12 cellular contexts compared by ENCODE assay signal in genomic region chr10:77971804-77972144, GRCh38. TPM values are rescaled to one million over a fixed set of nuclear protein-coding genes. Genes with fewer than 3 reads are reported as not detected.
DNase-seq lines count a peak whose midpoint lies in the region; ATAC-seq and TF ChIP-seq lines count a peak whose summit lies in the region.
"Had no signal": no experiment of that assay in that cellular context is flagged by ENCODE, and none has a peak within 500 bp of the region (broad histone marks: within the 10 kb centered on the region; RNA-seq: fewer than 3 reads in every experiment).

No MANE protein-coding gene starts in this region.

- no peaks in the 10 kb centered on the region for H3K9me3 Mint-ChIP-seq in central memory CD8-positive, alpha-beta T cell
- H3K9me3 Mint-ChIP-seq in type B pancreatic cell (no peaks in the 10 kb centered on the region), CD14-positive monocyte (peaks cover 0 to 2% (median 0%) of the 10 kb centered on the region in 7 donors)
- H3K9me3 Mint-ChIP-seq: activated B cell treated with CpG ODN at 0.5 μM for 24 hours had no signal

- DNase-seq in SK-N-SH (no peak), type B pancreatic cell (ENCODE audit: extremely low spot score, unreplicated experiment) (no peak), GM19238 (ENCODE audit: insufficient read length, low spot score) (no peak), CD14-positive monocyte (ENCODE audit: low spot score) (no peak)
- DNase-seq in central memory CD8-positive, alpha-beta T cell (ENCODE audit: low spot score in 2 of 2) = no peak
- DNase-seq in activated CD4-positive, alpha-beta T cell treated with anti-CD3 and anti-CD28 coated beads for 48 hours = no peak
- DNase-seq: 8988T, activated B cell treated with CpG ODN at 0.5 μM for 24 hours, GOT3, NCI-H2227 treated with DMSO at 0.1 percent for 48 hours had no signal

- H3K4me3 ChIP-seq in SK-N-SH (ENCODE audit: low read depth in 2 of 2, low read length in 1 of 2) (no peak overlapping the region), muscle layer of duodenum (ENCODE audit: low read depth in 1 of 2, low read length in 2 of 2) (peak overlapping the region in 1 of 2 donors; percentile 16)

- H2AFZ ChIP-seq in SK-N-SH (ENCODE audit: low read depth) = no peak overlapping the region

- H3K4me3 Mint-ChIP-seq in central memory CD8-positive, alpha-beta T cell = no peak overlapping the region
- H3K4me3 Mint-ChIP-seq in type B pancreatic cell = no peak overlapping the region
- H3K4me3 Mint-ChIP-seq in CD14-positive monocyte = no peak overlapping the region
- H3K4me3 Mint-ChIP-seq: activated B cell treated with CpG ODN at 0.5 μM for 24 hours had no signal

- 97% methylated on average over 3 of the region's 3 CpGs for WGBS in SK-N-SH (ENCODE audit: low lambda C conversion rate)

- no peaks in the 10 kb centered on the region for H3K4me1 Mint-ChIP-seq in central memory CD8-positive, alpha-beta T cell
- H3K4me1 Mint-ChIP-seq in type B pancreatic cell (ENCODE audit: unreplicated experiment) (peaks cover 35% of the 10 kb centered on the region), CD14-positive monocyte (peaks cover 4% of the 10 kb centered on the region)

- no peaks in the 10 kb centered on the region for H4K20me1 ChIP-seq in SK-N-SH (ENCODE audit: insufficient read depth)

- TF ChIP-seq RAD21 in SK-N-SH (IDR thresholded peaks at IDR 0.05; ENCODE audit: low read length) = no peak

- H3K9me3 ChIP-seq in SK-N-SH = no peaks in the 10 kb centered on the region
- no peaks in the 10 kb centered on the region for H3K9me3 ChIP-seq in muscle layer of duodenum (ENCODE audit: control insufficient read depth in 1 of 2, low read length in 2 of 2)

- intact Hi-C loops in CD14-positive monocyte (cut with micrococcal nuclease) = no loop called here

- peaks cover 19% of the 10 kb centered on the region for H3F3A ChIP-seq in SK-N-SH (replicated peaks; ENCODE audit: insufficient read depth)

- H3K4me1 ChIP-seq in SK-N-SH (ENCODE audit: control insufficient read depth in 1 of 2, insufficient read depth in 2 of 2, low read depth in 1 of 2, low read length in 1 of 2) = peaks cover 10 to 16% of the 10 kb centered on the region in 2 experiments; a peak in 3 of 4 replicates
- H3K4me1 ChIP-seq in muscle layer of duodenum (ENCODE audit: control insufficient read depth in 1 of 2, insufficient read depth in 2 of 2, low read length in 2 of 2) = peaks cover 3 to 21% of the 10 kb centered on the region in 2 donors

- peaks cover 2% of the 10 kb centered on the region for H3K27me3 Mint-ChIP-seq in central memory CD8-positive, alpha-beta T cell
- H3K27me3 Mint-ChIP-seq in type B pancreatic cell (no peaks in the 10 kb centered on the region), CD14-positive monocyte (ENCODE audit: low read depth in 3 of 3) (peaks cover 0 to 3% (median 0%) of the 10 kb centered on the region in 3 donors)
- H3K27me3 Mint-ChIP-seq: activated B cell treated with CpG ODN at 0.5 μM for 24 hours had no signal

- CTCF ChIA-PET in SK-N-SH (lab: Yijun Ruan, JAX) = interaction anchor here (1.2 kb wide), 1 partner anchor 125 kb away, joined by 3 read pairs; no protein-coding TSS in a partner anchor

- POLR2A ChIA-PET in SK-N-SH (lab: Yijun Ruan, JAX) = no interaction called here

- H3K27ac ChIP-seq in SK-N-SH (ENCODE audit: low read depth in 2 of 2, low read length in 1 of 2) = peak overlapping the region; percentile 82 to 87
- H3K27ac ChIP-seq in muscle layer of duodenum (ENCODE audit: low read length) = peak overlapping the region; percentile 76

- no peaks in the 10 kb centered on the region for H3K27me3 ChIP-seq in SK-N-SH (ENCODE audit: insufficient read depth)
- H3K27me3 ChIP-seq in muscle layer of duodenum (ENCODE audit: low read depth, low read length) = no peaks in the 10 kb centered on the region

- H3K4me2 ChIP-seq in SK-N-SH = peak overlapping the region; percentile 49

- TF ChIP-seq CTCF in SK-N-SH (IDR thresholded peaks at IDR 0.05) (no peak), type B pancreatic cell (conservative IDR thresholded peaks at IDR 0.05) (no peak), CD14-positive monocyte (IDR thresholded peaks at IDR 0.05) (no peak)

- no peak for TF ChIP-seq EP300 in SK-N-SH (IDR thresholded peaks at IDR 0.05; ENCODE audit: borderline replicate concordance in 1 of 2, low read depth in 1 of 2, low read length in 1 of 2)

- no peak for ATAC-seq in SK-N-SH treated with all-trans-retinoic acid at 6 μM for 48 hours
- no peak for ATAC-seq in central memory CD8-positive, alpha-beta T cell (replicated peaks; ENCODE audit: extremely low read depth, poor library complexity, severe bottlenecking)

- peak overlapping the region; percentile 49 for H3K27ac Mint-ChIP-seq in central memory CD8-positive, alpha-beta T cell (ENCODE audit: low read depth)
- H3K27ac Mint-ChIP-seq in type B pancreatic cell (peak overlapping the region; percentile 34), CD14-positive monocyte (peak overlapping the region in 1 of 7 donors; percentile 26)
- H3K27ac Mint-ChIP-seq: activated B cell treated with CpG ODN at 0.5 μM for 24 hours had no signal

- H3K9ac ChIP-seq in SK-N-SH = peak overlapping the region; percentile 5; the same call in 1 of the 2 replicates

- no peaks in the 10 kb centered on the region for H3K9me2 ChIP-seq in SK-N-SH

- H3K36me3 Mint-ChIP-seq in central memory CD8-positive, alpha-beta T cell (ENCODE audit: insufficient read depth) = peaks cover 8% of the 10 kb centered on the region
- H3K36me3 Mint-ChIP-seq in type B pancreatic cell = peaks cover 7% of the 10 kb centered on the region
- peaks cover 25% of the 10 kb centered on the region in 2 donors for H3K36me3 Mint-ChIP-seq in CD14-positive monocyte

- H3K79me2 ChIP-seq in SK-N-SH (ENCODE audit: insufficient read depth) = no peaks in the 10 kb centered on the region

- H3K36me3 ChIP-seq in SK-N-SH (replicated peaks in 1 of 2; ENCODE audit: control insufficient read depth in 1 of 2, insufficient read depth in 2 of 2, low read length in 1 of 2) (peaks cover 11 to 12% of the 10 kb centered on the region in 2 experiments), muscle layer of duodenum (ENCODE audit: control insufficient read depth in 1 of 2, insufficient read depth in 2 of 2, low read length in 2 of 2) (peaks cover 0 to 10% of the 10 kb centered on the region in 2 donors)

TF ChIP-seq in SK-N-SH, 30 proteins besides CTCF, POLR2A, EP300 and RAD21 (continues in another document):
- TF ChIP-seq, protein P1, sequence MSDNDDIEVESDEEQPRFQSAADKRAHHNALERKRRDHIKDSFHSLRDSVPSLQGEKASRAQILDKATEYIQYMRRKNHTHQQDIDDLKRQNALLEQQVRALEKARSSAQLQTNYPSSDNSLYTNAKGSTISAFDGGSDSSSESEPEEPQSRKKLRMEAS (IDR thresholded peaks at IDR 0.05; ENCODE audit: low read depth) = no peak
- TF ChIP-seq TAF1 (IDR thresholded peaks at IDR 0.05; ENCODE audit: borderline replicate concordance, low read depth, low read length) (no peak), ELF1 (IDR thresholded peaks at IDR 0.05) (no peak), CHD2 (IDR thresholded peaks at IDR 0.05; ENCODE audit: low read length, partially characterized antibody) (no peak), GABPA (IDR thresholded peaks at IDR 0.05; ENCODE audit: low read depth) (no peak), EZH2phosphoT487 (IDR thresholded peaks at IDR 0.05; ENCODE audit: borderline replicate concordance, low read depth) (no peak)
- TF ChIP-seq, protein P2, sequence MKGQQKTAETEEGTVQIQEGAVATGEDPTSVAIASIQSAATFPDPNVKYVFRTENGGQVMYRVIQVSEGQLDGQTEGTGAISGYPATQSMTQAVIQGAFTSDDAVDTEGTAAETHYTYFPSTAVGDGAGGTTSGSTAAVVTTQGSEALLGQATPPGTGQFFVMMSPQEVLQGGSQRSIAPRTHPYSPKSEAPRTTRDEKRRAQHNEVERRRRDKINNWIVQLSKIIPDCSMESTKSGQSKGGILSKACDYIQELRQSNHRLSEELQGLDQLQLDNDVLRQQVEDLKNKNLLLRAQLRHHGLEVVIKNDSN (IDR thresholded peaks at IDR 0.05; ENCODE audit: borderline replicate concordance, low read depth) = no peak

TF ChIP-seq in SK-N-SH treated with all-trans-retinoic acid at 6 μM for 48 hours, 23 proteins besides CTCF, POLR2A, EP300 and RAD21 (continues in another document):
- TF ChIP-seq, protein P3, sequence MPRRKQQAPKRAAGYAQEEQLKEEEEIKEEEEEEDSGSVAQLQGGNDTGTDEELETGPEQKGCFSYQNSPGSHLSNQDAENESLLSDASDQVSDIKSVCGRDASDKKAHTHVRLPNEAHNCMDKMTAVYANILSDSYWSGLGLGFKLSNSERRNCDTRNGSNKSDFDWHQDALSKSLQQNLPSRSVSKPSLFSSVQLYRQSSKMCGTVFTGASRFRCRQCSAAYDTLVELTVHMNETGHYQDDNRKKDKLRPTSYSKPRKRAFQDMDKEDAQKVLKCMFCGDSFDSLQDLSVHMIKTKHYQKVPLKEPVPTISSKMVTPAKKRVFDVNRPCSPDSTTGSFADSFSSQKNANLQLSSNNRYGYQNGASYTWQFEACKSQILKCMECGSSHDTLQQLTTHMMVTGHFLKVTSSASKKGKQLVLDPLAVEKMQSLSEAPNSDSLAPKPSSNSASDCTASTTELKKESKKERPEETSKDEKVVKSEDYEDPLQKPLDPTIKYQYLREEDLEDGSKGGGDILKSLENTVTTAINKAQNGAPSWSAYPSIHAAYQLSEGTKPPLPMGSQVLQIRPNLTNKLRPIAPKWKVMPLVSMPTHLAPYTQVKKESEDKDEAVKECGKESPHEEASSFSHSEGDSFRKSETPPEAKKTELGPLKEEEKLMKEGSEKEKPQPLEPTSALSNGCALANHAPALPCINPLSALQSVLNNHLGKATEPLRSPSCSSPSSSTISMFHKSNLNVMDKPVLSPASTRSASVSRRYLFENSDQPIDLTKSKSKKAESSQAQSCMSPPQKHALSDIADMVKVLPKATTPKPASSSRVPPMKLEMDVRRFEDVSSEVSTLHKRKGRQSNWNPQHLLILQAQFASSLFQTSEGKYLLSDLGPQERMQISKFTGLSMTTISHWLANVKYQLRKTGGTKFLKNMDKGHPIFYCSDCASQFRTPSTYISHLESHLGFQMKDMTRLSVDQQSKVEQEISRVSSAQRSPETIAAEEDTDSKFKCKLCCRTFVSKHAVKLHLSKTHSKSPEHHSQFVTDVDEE (CRISPR knock-in tag; IDR thresholded peaks at IDR 0.05) = no peak
- no peak for TF ChIP-seq ISL1 (CRISPR knock-in tag; IDR thresholded peaks at IDR 0.05)
- no peak for TF ChIP-seq ZNF565 (CRISPR knock-in tag; conservative IDR thresholded peaks at IDR 0.05; ENCODE audit: low read depth)

RNA-seq across cellular contexts. Expression of gene DLG5, which starts 45.2 kb away (rescaled TPM):
- polyA plus RNA-seq in SK-N-SH (2012; rRNA removed) (15.3 and 31.3 TPM in 2 replicates), CD14-positive monocyte (under 1 TPM in 1 of 2 donors, not detected in 1; 0.14 TPM)
- polyA plus RNA-seq in SK-N-SH (2012; cell fraction: cytosol; rRNA removed) = 17.4 and 24.5 TPM in 2 replicates
- polyA plus RNA-seq in SK-N-SH (2012; cell fraction: nucleus; rRNA removed) = 61.3 and 63.0 TPM in 2 replicates
- 57.4 and 80.0 TPM in 2 replicates for total RNA-seq in type B pancreatic cell (ENCODE audit: low replicate concordance)

RNA-seq across cellular contexts. Expression of gene POLR3A, which starts 57.5 kb away (rescaled TPM):
- polyA plus RNA-seq in SK-N-SH (2012; rRNA removed) = 10.8 and 14.1 TPM in 2 replicates
- polyA plus RNA-seq in SK-N-SH (2012; cell fraction: cytosol; rRNA removed) = 7.7 and 9.0 TPM in 2 replicates
- polyA plus RNA-seq in SK-N-SH (2012; cell fraction: nucleus; rRNA removed) = 23.2 and 30.4 TPM in 2 replicates
- total RNA-seq in type B pancreatic cell (ENCODE audit: low replicate concordance) = 22.3 and 23.8 TPM in 2 replicates
- polyA plus RNA-seq in CD14-positive monocyte = 1 to 10 TPM; 2.7 to 4.7 TPM

Comparison
In these comparisons a context has a peak if more than half of its experiments do, and no peak if none do; other contexts are left out.
1. RNA of gene DLG5, which starts 45.2 kb away (polyA plus RNA-seq): 15.3 to 63.0 TPM in SK-N-SH; 0.14 TPM in CD14-positive monocyte; every median in the first group is over 10 times any median in the second.